In genomic region chr3:15074500-15074899, GRCh38 we compare ENCODE assay signal across 33 cellular contexts.
"Had no signal": no experiment of that assay in that cellular context is flagged by ENCODE, and none has a peak within 500 bp of the region (broad histone marks: within the 10 kb centered on the region; RNA-seq: fewer than 3 reads in every experiment).

No MANE protein-coding gene starts in this region.

- H3K27ac Mint-ChIP-seq: activated B cell treated with CpG ODN at 0.5 μM for 24 hours; activated CD4-positive, alpha-beta memory T cell treated with anti-CD3 and anti-CD28 coated beads for 36 hours; activated CD4-positive, alpha-beta T cell treated with anti-CD3 and anti-CD28 coated beads, Interleukin-2, amount 10 ng/mL, durations not matched to agents 24 days and 14 days; activated CD8-positive, alpha-beta T cell treated with anti-CD3 and anti-CD28 coated beads for 36 hours; activated naive CD4-positive, alpha-beta T cell treated with anti-CD3 and anti-CD28 coated beads for 36 hours; activated naive CD8-positive, alpha-beta T cell treated with anti-CD3 and anti-CD28 coated beads for 36 hours; activated T-cell treated with anti-CD3 and anti-CD28 coated beads, Interleukin-2, amount 50 U/mL, for 72 hours; activated T-helper 1 cell treated with anti-CD3 and anti-CD28 coated beads, Interleukin-12 subunit alpha, Interleukin-12 subunit beta, Interleukin-2, Interleukin-4 antibody, amounts not matched to agents 30 ng/mL and 10 ng/mL and 1 ng/mL, durations not matched to agents 14 hours and 24 hours and 36 hours; brain; T-cell; T-helper 17 cell had no signal

- H3K36me3 Mint-ChIP-seq: activated naive CD8-positive, alpha-beta T cell treated with anti-CD3 and anti-CD28 coated beads for 36 hours had no signal

- H3K9me3 ChIP-seq: adrenal gland, ascending aorta had no signal

- H3K9me3 Mint-ChIP-seq: activated B cell treated with CpG ODN at 0.5 μM for 24 hours; activated CD4-positive, alpha-beta memory T cell treated with anti-CD3 and anti-CD28 coated beads for 36 hours; activated CD4-positive, alpha-beta T cell treated with anti-CD3 and anti-CD28 coated beads, Interleukin-2, amount 10 ng/mL, durations not matched to agents 24 days and 14 days; activated CD8-positive, alpha-beta T cell treated with anti-CD3 and anti-CD28 coated beads for 36 hours; activated naive CD4-positive, alpha-beta T cell treated with anti-CD3 and anti-CD28 coated beads for 36 hours; activated naive CD4-positive, alpha-beta T cell treated with anti-CD3 and anti-CD28 coated beads, Interleukin-2, amount 50 U/mL, for 72 hours; activated naive CD8-positive, alpha-beta T cell treated with anti-CD3 and anti-CD28 coated beads for 36 hours; activated T-cell treated with anti-CD3 and anti-CD28 coated beads, Interleukin-2, amount 50 U/mL, for 4 hours; activated T-cell treated with anti-CD3 and anti-CD28 coated beads, Interleukin-2, amount 50 U/mL, for 72 hours; activated T-helper 1 cell treated with anti-CD3 and anti-CD28 coated beads, Interleukin-12 subunit alpha, Interleukin-12 subunit beta, Interleukin-2, Interleukin-4 antibody, amounts not matched to agents 30 ng/mL and 10 ng/mL and 1 ng/mL, durations not matched to agents 14 hours and 24 hours and 36 hours; activated T-helper 17 cell treated with anti-CD3 and anti-CD28 coated beads, Interleukin-2, amount 50 U/mL, for 72 hours; brain; central memory CD8-positive, alpha-beta T cell; T-cell had no signal

- H3K27me3 Mint-ChIP-seq: activated B cell treated with CpG ODN at 0.5 μM for 24 hours; activated CD4-positive, alpha-beta memory T cell treated with anti-CD3 and anti-CD28 coated beads for 36 hours; activated CD4-positive, alpha-beta T cell treated with anti-CD3 and anti-CD28 coated beads, Interleukin-2, amount 10 ng/mL, durations not matched to agents 24 days and 14 days; activated CD8-positive, alpha-beta T cell treated with anti-CD3 and anti-CD28 coated beads for 36 hours; activated naive CD8-positive, alpha-beta T cell treated with anti-CD3 and anti-CD28 coated beads for 36 hours; activated T-helper 17 cell treated with anti-CD3 and anti-CD28 coated beads, Interleukin-2, amount 50 U/mL, for 72 hours; brain; central memory CD8-positive, alpha-beta T cell; T-cell; T-helper 17 cell had no signal

- DNase-seq: activated B cell treated with CpG ODN at 0.5 μM for 24 hours; activated CD4-positive, alpha-beta memory T cell treated with anti-CD3 and anti-CD28 coated beads for 36 hours; activated CD4-positive, alpha-beta T cell treated with anti-CD3 and anti-CD28 coated beads for 4 hours; activated CD4-positive, alpha-beta T cell treated with anti-CD3 and anti-CD28 coated beads, Interleukin-2, amount 10 ng/mL, durations not matched to agents 24 days and 14 days; activated CD4-positive, alpha-beta T cell treated with anti-CD3 and anti-CD28 coated beads, Interleukin-2, amount 50 U/mL, for 1 hour; activated CD4-positive, alpha-beta T cell treated with anti-CD3 and anti-CD28 coated beads, Interleukin-2, amount 50 U/mL, for 4 hours; activated CD4-positive, CD25-positive, alpha-beta regulatory T cell treated with anti-CD3 and anti-CD28 coated beads, Interleukin-2, amount 50 U/mL, for 72 hours; activated CD8-positive, alpha-beta memory T cell treated with anti-CD3 and anti-CD28 coated beads, Interleukin-2, amount 50 U/mL, for 4 hours; activated CD8-positive, alpha-beta T cell treated with anti-CD3 and anti-CD28 coated beads for 36 hours; activated effector memory CD4-positive, alpha-beta T cell treated with anti-CD3 and anti-CD28 coated beads, Interleukin-2, amount 50 U/mL, for 16 hours; activated gamma-delta T cell treated with Interleukin-2 at 50 U/mL for 16 hours; activated naive CD4-positive, alpha-beta T cell; activated naive CD4-positive, alpha-beta T cell treated with anti-CD3 and anti-CD28 coated beads for 36 hours; activated naive CD4-positive, alpha-beta T cell treated with anti-CD3 and anti-CD28 coated beads, Interleukin-2, amount 50 U/mL, for 16 hours; activated naive CD8-positive, alpha-beta T cell treated with anti-CD3 and anti-CD28 coated beads for 36 hours; activated T-cell treated with anti-CD3 and anti-CD28 coated beads for 4 hours; activated T-cell treated with anti-CD3 and anti-CD28 coated beads, Interleukin-2, amount 50 U/mL, for 1 hour; activated T-cell treated with anti-CD3 and anti-CD28 coated beads, Interleukin-2, amount 50 U/mL, for 4 hours; activated T-cell treated with anti-CD3 and anti-CD28 coated beads, Interleukin-2, amount 50 U/mL, for 72 hours; adrenal gland; amniotic stem cell; caudate nucleus; T-cell; T-helper 17 cell; T-helper 9 cell had no signal

- H3K4me1 ChIP-seq: adrenal gland, ascending aorta had no signal

- ATAC-seq: activated CD8-positive, alpha-beta T cell treated with anti-CD3 and anti-CD28 coated beads for 36 hours; activated naive CD4-positive, alpha-beta T cell treated with anti-CD3 and anti-CD28 coated beads, Interleukin-2, amount 50 U/mL, for 72 hours; activated T-cell treated with anti-CD3 and anti-CD28 coated beads, Interleukin-2, amount 50 U/mL, for 4 hours; activated T-cell treated with anti-CD3 and anti-CD28 coated beads, Interleukin-2, amount 50 U/mL, for 72 hours; activated T-helper 17 cell treated with anti-CD3 and anti-CD28 coated beads, Interleukin-2, amount 50 U/mL, for 72 hours; T-cell; T-helper 17 cell had no signal

- H3K4me3 ChIP-seq: adrenal gland, ascending aorta, cardiac muscle cell had no signal

- H3K27ac ChIP-seq: adrenal gland, ascending aorta, cardiac muscle cell, VCaP had no signal

- H3K27me3 ChIP-seq: adrenal gland, ascending aorta, cardiac muscle cell had no signal

- H3K4me1 Mint-ChIP-seq: activated B cell treated with CpG ODN at 0.5 μM for 24 hours; activated naive CD8-positive, alpha-beta T cell treated with anti-CD3 and anti-CD28 coated beads for 36 hours; activated T-helper 17 cell treated with anti-CD3 and anti-CD28 coated beads, Interleukin-2, amount 50 U/mL, for 72 hours; brain; central memory CD8-positive, alpha-beta T cell had no signal

- H3K4me3 Mint-ChIP-seq: activated B cell treated with CpG ODN at 0.5 μM for 24 hours; activated CD4-positive, alpha-beta memory T cell treated with anti-CD3 and anti-CD28 coated beads for 36 hours; activated CD4-positive, alpha-beta T cell treated with anti-CD3 and anti-CD28 coated beads, Interleukin-2, amount 10 ng/mL, durations not matched to agents 24 days and 14 days; activated CD8-positive, alpha-beta T cell treated with anti-CD3 and anti-CD28 coated beads for 36 hours; activated naive CD4-positive, alpha-beta T cell treated with anti-CD3 and anti-CD28 coated beads for 36 hours; activated naive CD8-positive, alpha-beta T cell treated with anti-CD3 and anti-CD28 coated beads for 36 hours; activated T-cell treated with anti-CD3 and anti-CD28 coated beads, Interleukin-2, amount 50 U/mL, for 4 hours; activated T-cell treated with anti-CD3 and anti-CD28 coated beads, Interleukin-2, amount 50 U/mL, for 72 hours; activated T-helper 1 cell treated with anti-CD3 and anti-CD28 coated beads, Interleukin-12 subunit alpha, Interleukin-12 subunit beta, Interleukin-2, Interleukin-4 antibody, amounts not matched to agents 30 ng/mL and 10 ng/mL and 1 ng/mL, durations not matched to agents 14 hours and 24 hours and 36 hours; activated T-helper 17 cell treated with anti-CD3 and anti-CD28 coated beads, Interleukin-2, amount 50 U/mL, for 72 hours; brain; central memory CD8-positive, alpha-beta T cell; T-cell; T-helper 17 cell had no signal
